In the genomic region with DNA sequence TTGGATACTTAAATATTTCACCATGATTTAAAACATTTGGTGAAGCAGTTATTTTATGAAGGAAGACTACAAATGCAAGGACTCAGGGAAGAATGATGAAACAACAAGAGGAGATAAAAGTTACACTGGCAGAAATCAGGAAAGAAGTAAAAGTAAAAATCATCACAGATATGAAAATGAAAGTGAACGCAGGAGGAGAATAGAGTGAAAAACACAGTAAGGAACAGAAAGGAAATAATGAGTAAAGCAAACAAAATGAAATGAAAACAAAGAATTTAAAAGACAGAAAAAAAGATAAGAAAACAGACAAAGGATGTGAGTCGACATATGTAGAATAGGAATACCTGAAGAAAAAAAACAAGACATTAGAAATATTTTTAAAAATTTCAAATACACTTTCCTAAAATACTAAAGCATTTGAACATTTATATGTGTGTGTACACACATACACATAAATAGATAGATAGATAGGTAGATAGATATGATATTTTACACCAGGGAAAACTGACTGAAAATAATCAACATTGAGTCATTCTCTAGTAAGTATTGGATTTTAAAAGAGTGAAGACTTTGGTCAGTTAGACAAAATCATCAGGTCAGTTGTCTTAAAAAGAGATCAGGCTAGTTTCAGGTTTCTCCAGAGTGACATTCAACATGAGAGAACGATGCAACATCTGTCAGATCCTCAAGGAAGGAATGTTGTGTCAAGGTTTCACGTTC, we compare ENCODE assay signal across 11 cellular contexts. TPM values are rescaled to one million over a fixed set of nuclear protein-coding genes. Genes with fewer than 3 reads are reported as not detected.
DNase-seq lines count a peak whose midpoint lies in the region; ATAC-seq and TF ChIP-seq lines count a peak whose summit lies in the region.
"Had no signal": no experiment of that assay in that cellular context is flagged by ENCODE, and none has a peak within 500 bp of the region (broad histone marks: within the 10 kb centered on the region; RNA-seq: fewer than 3 reads in every experiment).

No MANE protein-coding gene starts in this region.

- peaks cover 7% of the 10 kb centered on the region for H3K9me3 Mint-ChIP-seq in activated CD4-positive, alpha-beta T cell treated with anti-CD3 and anti-CD28 coated beads for 36 hours (ENCODE audit: low read depth)
- H3K9me3 Mint-ChIP-seq in GM23338 (peaks cover 15% of the 10 kb centered on the region), naive B cell (peaks cover 0 to 15% (median 6%) of the 10 kb centered on the region in 7 donors)
- peaks cover 8% of the 10 kb centered on the region for H3K9me3 Mint-ChIP-seq in activated CD4-positive, alpha-beta memory T cell treated with anti-CD3 and anti-CD28 coated beads for 36 hours

- DNase-seq in activated CD4-positive, alpha-beta T cell treated with anti-CD3 and anti-CD28 coated beads for 36 hours, result no peak
- no peak for DNase-seq in activated CD4-positive, alpha-beta T cell treated with anti-CD3 and anti-CD28 coated beads for 4 hours
- DNase-seq in GM23338 (ENCODE audit: low spot score) (peak; percentile 5), naive B cell (no peak), NCI-H748 (lab: John Stamatoyannopoulos, UW; ENCODE audit: unreplicated experiment) (no peak), SIG-M5 (lab: John Stamatoyannopoulos, UW) (no peak)
- no peak for DNase-seq in activated CD4-positive, alpha-beta memory T cell treated with anti-CD3 and anti-CD28 coated beads for 36 hours
- DNase-seq: Right ventricle myocardium superior had no signal

- no peaks in the 10 kb centered on the region for H3K79me2 ChIP-seq in GM23338 (replicated peaks; ENCODE audit: insufficient read depth)

- H3F3A ChIP-seq in GM23338 (replicated peaks; ENCODE audit: low read depth), result no peaks in the 10 kb centered on the region

- H3K36me3 Mint-ChIP-seq in activated CD4-positive, alpha-beta T cell treated with anti-CD3 and anti-CD28 coated beads for 36 hours (ENCODE audit: low read depth), result peaks cover 13% of the 10 kb centered on the region
- H3K36me3 Mint-ChIP-seq in GM23338 (ENCODE audit: low read depth) (no peaks in the 10 kb centered on the region), naive B cell (peaks cover 5 to 22% of the 10 kb centered on the region in 2 donors)
- H3K36me3 Mint-ChIP-seq in activated CD4-positive, alpha-beta memory T cell treated with anti-CD3 and anti-CD28 coated beads for 36 hours, result peaks cover 9% of the 10 kb centered on the region

- peak overlapping the region; percentile 46 for H3K4me3 Mint-ChIP-seq in activated CD4-positive, alpha-beta T cell treated with anti-CD3 and anti-CD28 coated beads for 36 hours
- H3K4me3 Mint-ChIP-seq in GM23338, result no peak overlapping the region
- H3K4me3 Mint-ChIP-seq in activated CD4-positive, alpha-beta memory T cell treated with anti-CD3 and anti-CD28 coated beads for 36 hours, result peak overlapping the region; percentile 23
- peak overlapping the region in 3 of 8 donors; percentile 20 to 47 (median 43) for H3K4me3 Mint-ChIP-seq in naive B cell
- H3K4me3 Mint-ChIP-seq: dendritic cell treated with granulocyte-macrophage colony-stimulating factor and Interleukin-4, amounts not matched to agents 40 ng/mL and 50 ng/mL, for 4 days had no signal

- H3K4me3 ChIP-seq in GM23338, result no peak overlapping the region
- H3K4me3 ChIP-seq: skin epidermis had no signal

- no peak overlapping the region for H2AFZ ChIP-seq in GM23338

- ATAC-seq in activated CD4-positive, alpha-beta T cell treated with anti-CD3 and anti-CD28 coated beads for 36 hours, result peak; percentile 69
- no peak for ATAC-seq in GM23338
- no peak for ATAC-seq in naive B cell (ENCODE audit: low read depth in 2 of 2)
- no peak for ATAC-seq in HG03045 (IDR thresholded peaks at IDR 0.05; ENCODE audit: unreplicated experiment)

- no peaks in the 10 kb centered on the region for H4K20me1 ChIP-seq in GM23338 (replicated peaks; ENCODE audit: insufficient read depth)

- CTCF ChIA-PET in activated CD4-positive, alpha-beta T cell treated with anti-CD3 and anti-CD28 coated beads for 36 hours (lab: Charles Lee), result no interaction called here
- CTCF ChIA-PET in activated CD4-positive, alpha-beta memory T cell treated with anti-CD3 and anti-CD28 coated beads for 36 hours (lab: Charles Lee), result no interaction called here

- peaks cover 22% of the 10 kb centered on the region for H3K4me1 Mint-ChIP-seq in activated CD4-positive, alpha-beta T cell treated with anti-CD3 and anti-CD28 coated beads for 36 hours
- H3K4me1 Mint-ChIP-seq in GM23338 (no peaks in the 10 kb centered on the region), naive B cell (peaks cover 9 to 17% (median 16%) of the 10 kb centered on the region in 3 donors)
- H3K4me1 Mint-ChIP-seq in activated CD4-positive, alpha-beta memory T cell treated with anti-CD3 and anti-CD28 coated beads for 36 hours (ENCODE audit: low read depth), result peaks cover 21% of the 10 kb centered on the region

- H3K36me3 ChIP-seq in GM23338 (ENCODE audit: insufficient read depth), result no peaks in the 10 kb centered on the region

- POLR2A ChIA-PET in activated CD4-positive, alpha-beta T cell treated with anti-CD3 and anti-CD28 coated beads for 36 hours (lab: Charles Lee), result no interaction called here
- POLR2A ChIA-PET in activated CD4-positive, alpha-beta memory T cell treated with anti-CD3 and anti-CD28 coated beads for 36 hours (lab: Charles Lee), result no interaction called here

- H3K4me1 ChIP-seq in GM23338 (ENCODE audit: insufficient read depth), result no peaks in the 10 kb centered on the region

- TF ChIP-seq CTCF in GM23338 (conservative IDR thresholded peaks at IDR 0.05; ENCODE audit: low read depth in 2 of 2), result no peak

- no peak overlapping the region for H3K27ac ChIP-seq in GM23338 (ENCODE audit: low read depth)

- no peaks in the 10 kb centered on the region for H3K27me3 ChIP-seq in GM23338 (ENCODE audit: insufficient read depth)

- no peaks in the 10 kb centered on the region for H3K9me2 ChIP-seq in GM23338 (ENCODE audit: insufficient read depth)

- no peaks in the 10 kb centered on the region for H3K27me3 Mint-ChIP-seq in activated CD4-positive, alpha-beta T cell treated with anti-CD3 and anti-CD28 coated beads for 36 hours
- H3K27me3 Mint-ChIP-seq in GM23338 (ENCODE audit: insufficient read depth, low read depth, poor library complexity), result no peaks in the 10 kb centered on the region
- H3K27me3 Mint-ChIP-seq in activated CD4-positive, alpha-beta memory T cell treated with anti-CD3 and anti-CD28 coated beads for 36 hours, result no peaks in the 10 kb centered on the region
- no peaks in the 10 kb centered on the region for H3K27me3 Mint-ChIP-seq in naive B cell
- H3K27me3 Mint-ChIP-seq: dendritic cell treated with granulocyte-macrophage colony-stimulating factor and Interleukin-4, amounts not matched to agents 40 ng/mL and 50 ng/mL, for 4 days had no signal

- intact Hi-C loops in activated CD4-positive, alpha-beta T cell treated with anti-CD3 and anti-CD28 coated beads for 36 hours (cut with DNase I, micrococcal nuclease), result loop anchor here in 1 of 2 experiments (1.0 kb wide), 2 partner anchors 12 to 43 kb away; a partner anchor contains a TSS
- intact Hi-C loops in activated CD4-positive, alpha-beta memory T cell treated with anti-CD3 and anti-CD28 coated beads for 36 hours (cut with micrococcal nuclease), result loop anchor here (1.0 to 2.0 kb wide), 4 partner anchors 12 to 48 kb away; a partner anchor contains a TSS

- peak overlapping the region; percentile 79 for H3K27ac Mint-ChIP-seq in activated CD4-positive, alpha-beta T cell treated with anti-CD3 and anti-CD28 coated beads for 36 hours
- H3K27ac Mint-ChIP-seq in GM23338, result no peak overlapping the region
- H3K27ac Mint-ChIP-seq in activated CD4-positive, alpha-beta memory T cell treated with anti-CD3 and anti-CD28 coated beads for 36 hours, result no peak overlapping the region
- peak overlapping the region in 4 of 6 donors; percentile 5 to 74 (median 50) for H3K27ac Mint-ChIP-seq in naive B cell
- H3K27ac Mint-ChIP-seq: dendritic cell treated with granulocyte-macrophage colony-stimulating factor and Interleukin-4, amounts not matched to agents 40 ng/mL and 50 ng/mL, for 4 days had no signal

- H3K4me2 ChIP-seq in GM23338, result no peak overlapping the region

TF ChIP-seq in GM23338, 12 proteins besides CTCF, POLR2A, EP300 and RAD21 (continues in another document):
- TF ChIP-seq ZNF114 (CRISPR knock-in tag; IDR thresholded peaks at IDR 0.05), result no peak
- TF ChIP-seq NANOG (IDR thresholded peaks at IDR 0.05; ENCODE audit: borderline replicate concordance), result no peak
- no peak for TF ChIP-seq CREB1 (CRISPR knock-in tag; IDR thresholded peaks at IDR 0.05; ENCODE audit: low read depth)

RNA-seq across cellular contexts. Expression of a gene that starts 12.1 kb away (rescaled TPM):
- total RNA-seq in activated CD4-positive, alpha-beta T cell treated with anti-CD3 and anti-CD28 coated beads for 36 hours, result 10 to 100 TPM; 72.6 to 78.6 TPM
- 31.0 and 36.3 TPM in 2 replicates for total RNA-seq in GM23338 (2014; rRNA removed; shearing (Covaris generic))
- polyA plus RNA-seq in GM23338 (2016; fragmentation: Nextera tagmentation; extraction: Ambion mirVana) (20.3 and 23.7 TPM in 2 replicates), naive B cell (ENCODE audit: low read depth in 6 of 6) (10 to 100 TPM; 18.9 to 47.1 (median 38.2) TPM)
- total RNA-seq in activated CD4-positive, alpha-beta memory T cell treated with anti-CD3 and anti-CD28 coated beads for 36 hours, result 10 to 100 TPM; 72.8 to 77.2 TPM

RNA-seq across cellular contexts. Expression of a gene that starts 43.2 kb away (rescaled TPM):
- total RNA-seq in activated CD4-positive, alpha-beta T cell treated with anti-CD3 and anti-CD28 coated beads for 36 hours, result 10 to 100 TPM; 40.7 to 48.4 TPM
- total RNA-seq in GM23338 (2014; rRNA removed; shearing (Covaris generic)), result 30.2 and 34.4 TPM in 2 replicates
- 43.5 and 49.4 TPM in 2 replicates for polyA plus RNA-seq in GM23338 (2016; fragmentation: Nextera tagmentation; extraction: Ambion mirVana)
- 10 to 100 TPM; 41.7 to 43.3 TPM for total RNA-seq in activated CD4-positive, alpha-beta memory T cell treated with anti-CD3 and anti-CD28 coated beads for 36 hours
- 10 to 100 TPM; 36.6 to 89.8 (median 71.6) TPM for polyA plus RNA-seq in naive B cell (ENCODE audit: low read depth in 6 of 6)

RNA-seq across cellular contexts. Expression of a gene that starts 59.5 kb away (rescaled TPM):
- 10 to 100 TPM; 66.0 to 88.9 TPM for total RNA-seq in activated CD4-positive, alpha-beta T cell treated with anti-CD3 and anti-CD28 coated beads for 36 hours
- total RNA-seq in GM23338 (2014; rRNA removed; shearing (Covaris generic)), result 4.0 and 7.3 TPM in 2 replicates
- 1.1 and 1.2 TPM in 2 replicates for polyA plus RNA-seq in GM23338 (2016; fragmentation: Nextera tagmentation; extraction: Ambion mirVana)
- total RNA-seq in activated CD4-positive, alpha-beta memory T cell treated with anti-CD3 and anti-CD28 coated beads for 36 hours, result 10 to 100 TPM; 66.9 to 67.9 TPM
- polyA plus RNA-seq in naive B cell (ENCODE audit: low read depth in 6 of 6), result 10 to 100 TPM; 11.8 to 43.0 (median 30.1) TPM

Comparison
In these comparisons a context has a peak if more than half of its experiments do, and no peak if none do; other contexts are left out.
1. H3K27ac Mint-ChIP-seq: peak in activated CD4-positive, alpha-beta T cell treated with anti-CD3 and anti-CD28 coated beads for 36 hours (single experiment) and naive B cell (4 of 6); none in GM23338 (single experiment) and activated CD4-positive, alpha-beta memory T cell treated with anti-CD3 and anti-CD28 coated beads for 36 hours (single experiment).